Comparison of ENCODE assay signal across 10 cellular contexts in genomic region chr17:72977768-72978417, GRCh38.
DNase-seq lines count a peak whose midpoint lies in the region; ATAC-seq and TF ChIP-seq lines count a peak whose summit lies in the region.
"Had no signal": no experiment of that assay in that cellular context is flagged by ENCODE, and none has a peak within 500 bp of the region (broad histone marks: within the 10 kb centered on the region; RNA-seq: fewer than 3 reads in every experiment).

No MANE protein-coding gene starts in this region.

- 0 out of 2 replicates have a peak, but pooled peaks cover 4% of the 10 kb centered on the region for H3K79me2 ChIP-seq in PC-9 (ENCODE audit: low read depth)

- H3K4me1 ChIP-seq in HEK293 (ENCODE audit: control insufficient read depth, insufficient read depth, low read length) (no peaks in the 10 kb centered on the region), PC-9 (replicated peaks; ENCODE audit: insufficient read depth) (peaks cover 47% of the 10 kb centered on the region), skeletal muscle satellite cell (ENCODE audit: control insufficient read depth, insufficient read depth, low read length) (peaks cover 20% of the 10 kb centered on the region)

- peaks cover 40% of the 10 kb centered on the region for H3F3A ChIP-seq in PC-9 (ENCODE audit: insufficient read depth, low read depth)

- DNase-seq in PC-9 (peak; percentile 70 to 82), fibroblast of mammary gland (ENCODE audit: low read depth) (peak; percentile 24), NCI-H2029 (lab: John Stamatoyannopoulos, UW) (no peak), D341Med (ENCODE audit: low spot score) (no peak), substantia nigra (lab: John Stamatoyannopoulos, UW) (no peak)
- DNase-seq: activated CD4-positive, alpha-beta T cell treated with anti-CD3 and anti-CD28 coated beads, Interleukin-2, amount 50 U/mL, for 48 hours had no signal

- no peak for ATAC-seq in GM21390 (IDR thresholded peaks at IDR 0.05; ENCODE audit: unreplicated experiment)

- H3K36me3 ChIP-seq in HEK293 (ENCODE audit: control insufficient read depth in 2 of 2, insufficient read depth in 1 of 2, low read length in 2 of 2) = no peaks in the 10 kb centered on the region
- H3K36me3 ChIP-seq in PC-9 (ENCODE audit: low read depth) = no peaks in the 10 kb centered on the region
- H3K36me3 ChIP-seq in skeletal muscle satellite cell (ENCODE audit: insufficient read depth, low read length) = no peaks in the 10 kb centered on the region
- H3K36me3 ChIP-seq: vagina had no signal

- BruUV-seq in PC-9 (replicated peaks; lab: Mats Ljungman, UMichigan) = no TSS peak

- H3K9ac ChIP-seq in skeletal muscle satellite cell (ENCODE audit: low read depth, low read length) = peak overlapping the region; percentile 43

- no peaks in the 10 kb centered on the region for H3K9me2 ChIP-seq in PC-9 (ENCODE audit: insufficient read depth)

- H3K4me2 ChIP-seq in PC-9 (peak overlapping the region; percentile 83), skeletal muscle satellite cell (ENCODE audit: low read length) (peak overlapping the region; percentile 43)

- H3K9me3 ChIP-seq in HEK293 (ENCODE audit: control insufficient read depth, insufficient read depth, low read depth, low read length) (no peaks in the 10 kb centered on the region), PC-9 (ENCODE audit: insufficient read depth, low read depth) (no peaks in the 10 kb centered on the region), skeletal muscle satellite cell (replicated peaks; ENCODE audit: low read length) (no peaks in the 10 kb centered on the region)
- H3K9me3 ChIP-seq: vagina had no signal

- H3K4me3 ChIP-seq in HEK293 (ENCODE audit: low read depth, low read length) (no peak overlapping the region), PC-9 (peak overlapping the region; percentile 44; the same call in 1 of the 2 replicates), fibroblast of mammary gland (ENCODE audit: control insufficient read depth, low read depth, low read length) (no peak overlapping the region), skeletal muscle satellite cell (ENCODE audit: low read length) (no peak overlapping the region)
- H3K4me3 ChIP-seq: vagina had no signal

- peak overlapping the region; percentile 66 for H2AFZ ChIP-seq in PC-9

- H4K20me1 ChIP-seq in PC-9 (ENCODE audit: insufficient read depth) = no peaks in the 10 kb centered on the region

- H3K27me3 ChIP-seq in PC-9 (ENCODE audit: insufficient read depth, low read depth) = no peaks in the 10 kb centered on the region
- no peaks in the 10 kb centered on the region for H3K27me3 ChIP-seq in skeletal muscle satellite cell (ENCODE audit: control insufficient read depth, insufficient read depth, low read length)
- H3K27me3 ChIP-seq: vagina had no signal

- H3K27ac ChIP-seq in HEK293 (ENCODE audit: extremely low read depth, low read depth, low read length) (no peak overlapping the region), PC-9 (peak overlapping the region; percentile 96), substantia nigra (ENCODE audit: low read depth, low read length, poor library complexity, severe bottlenecking) (no peak overlapping the region)
- H3K27ac ChIP-seq: vagina had no signal

- no peak for TF ChIP-seq CTCF in HEK293 (tag by site-specific recombination; IDR thresholded peaks at IDR 0.05)
- no peak for TF ChIP-seq CTCF in PC-9 (conservative IDR thresholded peaks at IDR 0.05)
- TF ChIP-seq CTCF in fibroblast of mammary gland (conservative IDR thresholded peaks at IDR 0.05; ENCODE audit: control insufficient read depth, insufficient read depth, low read depth, low read length) = no peak

- intact Hi-C loops in PC-9 (cut with micrococcal nuclease; ENCODE audit: unreplicated experiment) = loop anchor here (1.0 kb wide), 1 partner anchor 7 kb away; no protein-coding TSS in a partner anchor

- CTCF ChIA-PET in HEK293 (lab: Yijun Ruan, JAX) (interaction anchor here (0.7 to 3.8 kb wide), 5 partner anchors 9 to 421 kb away, joined by 3 to 16 read pairs (median 4); no protein-coding TSS in a partner anchor), PC-9 (lab: Charles Lee) (interaction anchor here (0.6 to 0.8 kb wide), 2 partner anchors 8 to 63 kb away, joined by 3 to 4 read pairs; no protein-coding TSS in a partner anchor)

- POLR2A ChIA-PET in HEK293 (lab: Yijun Ruan, JAX) (no interaction called here), PC-9 (lab: Charles Lee; ENCODE audit: unreplicated experiment) (interaction anchor here (0.6 to 0.7 kb wide), 3 partner anchors 141 to 570 kb away, joined by 3 to 19 read pairs (median 4); no protein-coding TSS in a partner anchor)

TF ChIP-seq in HEK293, 187 proteins besides CTCF, POLR2A, EP300 and RAD21:
- peak; percentile 59; the same call in 1 of the 2 replicates for TF ChIP-seq ZNF366 (tag by site-specific recombination; conservative IDR thresholded peaks at IDR 0.05)
- no peak for TF ChIP-seq ZSCAN23 (tag by site-specific recombination; IDR thresholded peaks at IDR 0.05)
- TF ChIP-seq GLIS1 (tag by site-specific recombination; IDR thresholded peaks at IDR 0.05) = peak; percentile 67; the same call in 1 of the 2 replicates

Comparison
In these comparisons a context has a peak if more than half of its experiments do, and no peak if none do; other contexts are left out.
1. DNase-seq: peak in PC-9 (2 of 2) and fibroblast of mammary gland (single experiment); none in NCI-H2029 (single experiment), D341Med (single experiment) and substantia nigra (0 of 49).